8 cellular contexts compared by ENCODE assay signal in the genomic region with DNA sequence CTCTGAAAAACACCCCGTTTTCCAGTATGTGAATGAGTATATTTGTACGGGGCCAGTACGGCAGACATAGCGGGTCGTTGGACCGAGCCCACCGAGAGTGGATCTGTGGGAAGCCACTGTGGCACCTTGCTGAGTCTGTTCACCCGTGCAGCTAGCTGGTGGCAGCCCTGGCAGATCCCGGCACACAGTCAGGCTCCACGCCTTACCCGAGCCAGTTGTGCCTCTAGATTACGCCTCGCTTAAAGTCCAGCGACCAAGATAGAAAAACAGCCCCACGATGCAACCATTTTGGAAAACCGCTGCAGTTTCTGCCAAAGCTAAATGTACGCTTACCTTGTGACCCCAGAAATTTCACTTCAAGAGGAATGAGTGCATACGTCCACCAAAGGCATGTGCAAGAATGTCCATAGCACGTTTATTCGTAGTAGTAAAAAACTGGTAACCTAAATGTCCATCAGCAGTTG. TPM values are rescaled to one million over a fixed set of nuclear protein-coding genes. Genes with fewer than 3 reads are reported as not detected.
DNase-seq lines count a peak whose midpoint lies in the region; ATAC-seq and TF ChIP-seq lines count a peak whose summit lies in the region.

No MANE protein-coding gene starts in this region.

- no peak for DNase-seq in activated T-cell treated with anti-CD3 and anti-CD28 coated beads, Interleukin-2, amount 50 U/mL, for 4 hours
- DNase-seq in activated T-cell treated with anti-CD3 and anti-CD28 coated beads for 4 hours: no peak
- no peak for DNase-seq in NB4 (ENCODE audit: low read depth)
- peak in 8 of 10 donors; percentile 29 to 59 (median 44) for DNase-seq in dorsolateral prefrontal cortex
- DNase-seq in mucosa of descending colon: no peak
- DNase-seq in NCI-H446 (lab: John Stamatoyannopoulos, UW): no peak
- no peak for DNase-seq in NCI-H2029 treated with DMSO at 0.1 percent for 48 hours (lab: John Stamatoyannopoulos, UW)
- DNase-seq in NCI-H1105 treated with DMSO at 0.1 percent for 48 hours (lab: John Stamatoyannopoulos, UW): no peak

- H3K9me3 Mint-ChIP-seq in activated T-cell treated with anti-CD3 and anti-CD28 coated beads, Interleukin-2, amount 50 U/mL, for 4 hours: no peaks in the 10 kb centered on the region

- H3K4me1 Mint-ChIP-seq in activated T-cell treated with anti-CD3 and anti-CD28 coated beads, Interleukin-2, amount 50 U/mL, for 4 hours (ENCODE audit: low read depth): peaks cover 38% of the 10 kb centered on the region

- H3K4me1 ChIP-seq in mucosa of descending colon (ENCODE audit: low read depth): peaks cover 17% of the 10 kb centered on the region

- H3K27me3 ChIP-seq in dorsolateral prefrontal cortex: no peaks in the 10 kb centered on the region

- H3K9me3 ChIP-seq in mucosa of descending colon: no peaks in the 10 kb centered on the region

- intact Hi-C loops in dorsolateral prefrontal cortex (cut with DNase I): loop anchor here in 1 of 2 donors (2.0 kb wide), 1 partner anchor 45 kb away; no protein-coding TSS in a partner anchor
- intact Hi-C loops in mucosa of descending colon (cut with DNase I, micrococcal nuclease): no loop called here

- H3K27me3 Mint-ChIP-seq in activated T-cell treated with anti-CD3 and anti-CD28 coated beads, Interleukin-2, amount 50 U/mL, for 4 hours (ENCODE audit: low read depth): peaks cover 1% of the 10 kb centered on the region

- peak overlapping the region in 57 of 59 donors; percentile 44 to 96 (median 84) for H3K27ac ChIP-seq in dorsolateral prefrontal cortex

- H3K36me3 Mint-ChIP-seq in activated T-cell treated with anti-CD3 and anti-CD28 coated beads, Interleukin-2, amount 50 U/mL, for 4 hours (ENCODE audit: insufficient read depth): peaks cover 6% of the 10 kb centered on the region

- peak; percentile 37 to 38 for ATAC-seq in activated T-cell treated with anti-CD3 and anti-CD28 coated beads, Interleukin-2, amount 50 U/mL, for 4 hours
- ATAC-seq in mucosa of descending colon: peak; percentile 52

- peak overlapping the region; percentile 94 for H3K4me3 Mint-ChIP-seq in activated T-cell treated with anti-CD3 and anti-CD28 coated beads, Interleukin-2, amount 50 U/mL, for 4 hours

- H3K4me3 ChIP-seq in NB4 (ENCODE audit: low read depth, low read length): peak overlapping the region; percentile 97
- H3K4me3 ChIP-seq in dorsolateral prefrontal cortex: peak overlapping the region; percentile 55 to 98 (median 88)
- H3K4me3 ChIP-seq in mucosa of descending colon: peak overlapping the region; percentile 93

- no peak for TF ChIP-seq POLR2A in NB4 (IDR thresholded peaks at IDR 0.05; ENCODE audit: extremely low read depth, insufficient read length)

- TF ChIP-seq CTCF in NB4 (IDR thresholded peaks at IDR 0.05; ENCODE audit: low read depth, low read length) (no peak), dorsolateral prefrontal cortex (IDR thresholded peaks at IDR 0.05 in 54 of 56, conservative IDR thresholded peaks at IDR 0.05 in 2 of 56; ENCODE audit: low read depth in 1 of 56, partially characterized antibody in 56 of 56) (peak in 1 of 56 donors; percentile 4), mucosa of descending colon (IDR thresholded peaks at IDR 0.05) (no peak)

- H3K36me3 ChIP-seq in mucosa of descending colon (ENCODE audit: low read depth): no peaks in the 10 kb centered on the region

RNA-seq across cellular contexts. Expression of a gene that starts 0.5 kb away (rescaled TPM):
- 10 to 100 TPM; 71.8 to 79.9 (median 72.8) TPM for total RNA-seq in activated T-cell treated with anti-CD3 and anti-CD28 coated beads, Interleukin-2, amount 50 U/mL, for 4 hours
- total RNA-seq in dorsolateral prefrontal cortex (10 to 100 TPM; 42.2 to 70.5 (median 56.0) TPM), mucosa of descending colon (10 to 100 TPM; 43.3 to 57.1 (median 43.4) TPM)

RNA-seq across cellular contexts. Expression of a gene that starts 46.5 kb away (rescaled TPM):
- 10 to 100 TPM; 91.6 to 96.0 (median 93.6) TPM for total RNA-seq in activated T-cell treated with anti-CD3 and anti-CD28 coated beads, Interleukin-2, amount 50 U/mL, for 4 hours
- 10 to 100 TPM; 21.1 to 37.4 (median 27.9) TPM for total RNA-seq in dorsolateral prefrontal cortex
- 10 to 100 TPM; 20.9 to 25.3 (median 21.3) TPM for total RNA-seq in mucosa of descending colon

Comparison
In these comparisons a context has a peak if more than half of its experiments do, and no peak if none do; other contexts are left out.
1. DNase-seq: peak in dorsolateral prefrontal cortex (8 of 10); none in activated T-cell treated with anti-CD3 and anti-CD28 coated beads, Interleukin-2, amount 50 U/mL, for 4 hours (single experiment), activated T-cell treated with anti-CD3 and anti-CD28 coated beads for 4 hours (single experiment), NB4 (single experiment), mucosa of descending colon (0 of 3), NCI-H446 (0 of 2), NCI-H2029 treated with DMSO at 0.1 percent for 48 hours (single experiment) and NCI-H1105 treated with DMSO at 0.1 percent for 48 hours (single experiment).
2. Peak in every context shown above with its lines, with median percentiles within 50 percentile points of each other: H3K4me3 ChIP-seq.